ENCODE assay signal across 2 cellular contexts in genomic region chr20:52469143-52469542, GRCh38.
TF ChIP-seq lines count a peak whose summit lies in the region.

No MANE protein-coding gene starts in this region.

TF ChIP-seq in liver, 16 proteins besides CTCF, POLR2A, EP300 and RAD21 (continued from another document):
- TF ChIP-seq MAX (IDR thresholded peaks at IDR 0.05) = no peak
- no peak for TF ChIP-seq JUND (IDR thresholded peaks at IDR 0.05)
- TF ChIP-seq RXRA (IDR thresholded peaks at IDR 0.05) = peak; percentile 21 to 38
- TF ChIP-seq EGR1 (IDR thresholded peaks at IDR 0.05; ENCODE audit: low read depth in 2 of 2) = no peak
- no peak for TF ChIP-seq YY1 (IDR thresholded peaks at IDR 0.05)

TF ChIP-seq in HepG2, 621 proteins besides CTCF, POLR2A, EP300 and RAD21 (continued from another document):
- no peak for TF ChIP-seq ZHX1 (CRISPR knock-in tag; IDR thresholded peaks at IDR 0.05; ENCODE audit: low read depth)
- TF ChIP-seq ZNF800 (CRISPR knock-in tag; IDR thresholded peaks at IDR 0.05) = no peak
- TF ChIP-seq RFXAP (CRISPR knock-in tag; IDR thresholded peaks at IDR 0.05; ENCODE audit: borderline replicate concordance) = no peak
- no peak for TF ChIP-seq ZFP82 (CRISPR knock-in tag; IDR thresholded peaks at IDR 0.05; ENCODE audit: borderline replicate concordance)
- no peak for TF ChIP-seq THAP7 (CRISPR knock-in tag; IDR thresholded peaks at IDR 0.05)
- no peak for TF ChIP-seq ZSCAN9 (CRISPR knock-in tag; IDR thresholded peaks at IDR 0.05; ENCODE audit: borderline replicate concordance)
